ENCODE assay signal across 8 cellular contexts in genomic region chr9:111483862-111484563, GRCh38. TPM values are rescaled to one million over a fixed set of nuclear protein-coding genes. Genes with fewer than 3 reads are reported as not detected.
DNase-seq lines count a peak whose midpoint lies in the region; ATAC-seq and TF ChIP-seq lines count a peak whose summit lies in the region.

TSS of gene ECPAS (minus strand) at chr9:111484383. CDS start at chr9:111472918, 11,465 bp downstream.

- TF ChIP-seq CTCF in LNCaP clone FGC (IDR thresholded peaks at IDR 0.05; ENCODE audit: control insufficient read depth, extremely low read depth, insufficient read depth): 0 out of 2 replicates have a peak, but pooled peaks have one; percentile 1
- peak in 1 of 9 donors; percentile 14 for TF ChIP-seq CTCF in heart right ventricle (IDR thresholded peaks at IDR 0.05)
- no peak for TF ChIP-seq CTCF in type B pancreatic cell (conservative IDR thresholded peaks at IDR 0.05)

- H3K4me3 ChIP-seq in LNCaP clone FGC (ENCODE audit: low read depth, low read length) (peak within 1 kb of the TSS; percentile 83), heart right ventricle (peak within 1 kb of the TSS; percentile 88 to 100 (median 96))

- peak within 1 kb of the TSS; percentile 94 for H3K27ac Mint-ChIP-seq in type B pancreatic cell

- H3K27me3 ChIP-seq in heart right ventricle: no peaks in the 10 kb centered on the region

- DNase-seq in GM03348 (ENCODE audit: low spot score) (peak; percentile 94), H4 (ENCODE audit: low spot score) (peak; percentile 62), LNCaP clone FGC (ENCODE audit: low read depth) (peak; percentile 59), amniotic stem cell (lab: John Stamatoyannopoulos, UW) (peak; percentile 69), heart right ventricle (peak; percentile 69 to 77), posterior vena cava (ENCODE audit: low spot score) (peak; percentile 93), type B pancreatic cell (ENCODE audit: extremely low spot score, unreplicated experiment) (peak; percentile 82)

- H3K4me1 Mint-ChIP-seq in type B pancreatic cell (ENCODE audit: unreplicated experiment): peaks cover 19% of the 10 kb centered on the region

- no peaks in the 10 kb centered on the region for H3K9me3 Mint-ChIP-seq in type B pancreatic cell

- ATAC-seq in heart right ventricle: peak; percentile 78 to 87 (median 84)

- no peaks in the 10 kb centered on the region for H3K9me3 ChIP-seq in heart right ventricle

- WGBS in heart right ventricle, 2 donors: 1% methylated on average over 61 to 99 of the region's 99 CpGs

- intact Hi-C loops in T-helper 1 cell treated with Interleukin-12 subunit alpha and Interleukin-12 subunit beta and Interleukin-4 antibody, amounts not matched to agents 30 ng/mL and 1 ng/mL, for 36 hours (cut with micrococcal nuclease): loop anchor here (1.0 to 10.0 kb wide), 13 partner anchors 41 to 1791 kb away; partner anchors contain the start of genes CDC26, DNAJC25, FKBP15 and INIP
- intact Hi-C loops in heart right ventricle (cut with DNase I): no loop called here
- intact Hi-C loops in posterior vena cava (cut with DNase I): no loop called here

- no peaks in the 10 kb centered on the region for H3K36me3 Mint-ChIP-seq in type B pancreatic cell

- no peaks in the 10 kb centered on the region for H3K36me3 ChIP-seq in heart right ventricle

- peaks cover 0 to 39% (median 22%) of the 10 kb centered on the region in 9 donors for H3K4me1 ChIP-seq in heart right ventricle

- peak within 1 kb of the TSS; percentile 92 for H3K4me3 Mint-ChIP-seq in type B pancreatic cell

- H3K27ac ChIP-seq in heart right ventricle: peak within 1 kb of the TSS; percentile 90 to 99 (median 98)

- H3K27me3 Mint-ChIP-seq in type B pancreatic cell: no peaks in the 10 kb centered on the region

RNA-seq across cellular contexts. Expression of gene ECPAS, which starts in this region (rescaled TPM):
- total RNA-seq in H4 (2014; rRNA removed; shearing (Covaris generic)): 43.9 and 44.8 TPM in 2 replicates
- 81.2 and 83.5 TPM in 2 replicates for total RNA-seq in T-helper 1 cell treated with Interleukin-12 subunit alpha and Interleukin-12 subunit beta and Interleukin-4 antibody, amounts not matched to agents 30 ng/mL and 1 ng/mL, for 36 hours
- 100 to 1,000 TPM in 9 of 10 donors, 10 to 100 TPM in 1; 97.6 to 128 (median 109) TPM for total RNA-seq in heart right ventricle
- 10 to 100 TPM; 20.6 to 27.3 TPM for polyA plus RNA-seq in heart right ventricle
- total RNA-seq in posterior vena cava: 10 to 100 TPM; 72.0 to 96.6 TPM
- total RNA-seq in type B pancreatic cell (ENCODE audit: low replicate concordance): 73.8 and 82.9 TPM in 2 replicates

Comparison
In these comparisons a context has a peak if more than half of its experiments do, and no peak if none do; other contexts are left out.
1. Peak in every context shown above with its lines: DNase-seq, ATAC-seq, H3K4me3 ChIP-seq and H3K27ac ChIP-seq.